In genomic region chr17:16450028-16450427, GRCh38 we compare ENCODE assay signal across 16 cellular contexts.
"Had no signal": no experiment of that assay in that cellular context is flagged by ENCODE, and none has a peak within 500 bp of the region (broad histone marks: within the 10 kb centered on the region; RNA-seq: fewer than 3 reads in every experiment).

No MANE protein-coding gene starts in this region.

- H3K4me3 Mint-ChIP-seq: neural progenitor cell had no signal

- H3K36me3 ChIP-seq: neural progenitor cell had no signal

- H3K27ac ChIP-seq: ascending aorta, colonic mucosa, gastroesophageal sphincter, neural progenitor cell, tibial nerve had no signal

- H3K27me3 ChIP-seq: ascending aorta, colonic mucosa, gastroesophageal sphincter, neural progenitor cell, tibial nerve had no signal

- ATAC-seq: gastroesophageal sphincter, left ventricle myocardium superior had no signal

- H3K4me3 ChIP-seq: ascending aorta, colonic mucosa, gastroesophageal sphincter, neural progenitor cell, tibial nerve had no signal

- H3K9me3 Mint-ChIP-seq: neural progenitor cell had no signal

- H3K4me1 ChIP-seq: ascending aorta, colonic mucosa, neural progenitor cell had no signal

- H3K9me3 ChIP-seq: ascending aorta, colonic mucosa, gastroesophageal sphincter, tibial nerve had no signal

- DNase-seq: activated CD4-positive, alpha-beta T cell treated with anti-CD3 and anti-CD28 coated beads for 1 hour; activated CD8-positive, alpha-beta memory T cell treated with anti-CD3 and anti-CD28 coated beads for 24 hours; activated effector memory CD4-positive, alpha-beta T cell treated with anti-CD3 and anti-CD28 coated beads, Interleukin-2, amount 50 U/mL, for 16 hours; activated T-cell treated with anti-CD3 and anti-CD28 coated beads for 4 hours; colonic mucosa; effector CD4-positive, alpha-beta T cell; kidney; left ventricle myocardium superior; posterior cingulate gyrus; SIG-M5; small intestine; T-helper 9 cell had no signal
